Comparison of ENCODE assay signal across 8 cellular contexts in the genomic region with DNA sequence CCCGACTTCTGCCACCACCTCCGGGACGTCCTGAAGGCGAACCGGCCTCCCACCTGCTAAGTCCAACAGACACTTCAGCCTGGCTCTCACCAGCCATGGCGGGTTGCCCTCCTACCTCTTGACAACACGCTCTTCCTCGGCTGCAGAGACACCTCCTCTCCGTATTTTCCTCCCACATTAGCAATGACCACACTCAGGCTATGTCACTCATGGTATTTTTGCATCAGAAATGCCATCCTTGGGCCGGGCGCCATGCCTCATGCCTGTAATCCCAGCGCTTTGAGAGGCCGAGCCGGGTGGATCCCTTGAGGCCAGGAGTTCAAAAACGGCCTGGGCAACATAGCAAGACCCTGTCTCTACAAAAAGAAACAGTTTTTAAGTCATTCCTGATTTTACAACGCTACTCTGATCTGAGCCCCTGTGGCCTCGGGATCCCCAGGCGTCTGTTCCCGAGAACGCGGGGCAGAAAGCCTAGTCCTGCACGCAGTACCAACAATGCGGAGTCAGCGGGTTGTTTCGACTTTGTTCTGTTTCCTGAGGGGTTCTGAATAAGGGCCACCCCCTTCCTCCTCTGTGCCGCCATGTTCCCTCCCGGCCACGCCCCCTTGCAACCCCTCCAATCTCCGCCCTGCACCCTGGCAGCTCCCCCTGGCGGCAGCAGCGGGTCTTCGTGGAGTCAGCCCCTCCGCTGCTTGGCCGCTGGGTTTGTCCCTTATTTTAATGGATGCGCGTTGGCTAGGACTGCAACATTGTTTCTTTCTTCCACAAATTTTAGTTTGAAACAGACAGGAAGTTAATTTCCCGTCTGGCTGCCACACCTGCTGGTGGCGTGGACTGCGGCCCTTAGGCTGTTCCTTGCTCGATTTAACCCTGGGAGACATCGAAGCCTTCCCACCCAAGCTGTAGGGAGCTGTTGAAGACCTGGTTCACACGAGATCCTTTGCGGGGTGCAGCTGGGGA. TPM values are rescaled to one million over a fixed set of nuclear protein-coding genes. Genes with fewer than 3 reads are reported as not detected.
A peak's percentile ranks its signal among the peaks of the same experiment; 100 is the strongest.
DNase-seq lines count a peak whose midpoint lies in the region; ATAC-seq and TF ChIP-seq lines count a peak whose summit lies in the region.

No MANE protein-coding gene starts in this region.

- intact Hi-C loops in lower lobe of right lung (cut with DNase I) = no loop called here

- peak overlapping the region; percentile 69 for H3K4me3 ChIP-seq in coronary artery
- H3K4me3 ChIP-seq in lower lobe of right lung = peak overlapping the region; percentile 53

- no peaks in the 10 kb centered on the region for H3K27me3 ChIP-seq in lower lobe of right lung (ENCODE audit: low read depth)

- peaks cover 9% of the 10 kb centered on the region for H3K4me1 ChIP-seq in lower lobe of right lung

- peak; percentile 64 for ATAC-seq in GM21576 (IDR thresholded peaks at IDR 0.05; ENCODE audit: unreplicated experiment)
- peak; percentile 92 to 93 for ATAC-seq in lower lobe of right lung

- H3K27ac ChIP-seq in coronary artery (peak overlapping the region in 1 of 2 donors; percentile 36), lower lobe of right lung (peak overlapping the region; percentile 62)

- peaks cover 2% of the 10 kb centered on the region for H3K36me3 ChIP-seq in lower lobe of right lung

- peak; percentile 73 for DNase-seq in CMK (ENCODE audit: low read depth)
- peak; percentile 61 for DNase-seq in NCI-H146 treated with DMSO at 0.1 percent for 48 hours (lab: John Stamatoyannopoulos, UW; ENCODE audit: unreplicated experiment)
- peak; percentile 98 for DNase-seq in activated CD4-positive, alpha-beta T cell treated with anti-CD3 and anti-CD28 coated beads for 48 hours
- DNase-seq in coronary artery (ENCODE audit: low spot score) = peak; percentile 84
- peak; percentile 90 for DNase-seq in lower lobe of right lung
- DNase-seq in stimulated activated CD8-positive, alpha-beta memory T cell treated with anti-CD3 and anti-CD28 coated beads, Interleukin-12 subunit alpha, Interleukin-12 subunit beta, amount 100 ng/mL, for 1 hour (ENCODE audit: low read depth) = peak; percentile 87
- no peak for DNase-seq in NCI-H2107 (lab: John Stamatoyannopoulos, UW)

- TF ChIP-seq CTCF in coronary artery (IDR thresholded peaks at IDR 0.05) (peak; percentile 81), lower lobe of right lung (IDR thresholded peaks at IDR 0.05) (peak; percentile 83)

- H3K9me3 ChIP-seq in lower lobe of right lung = no peaks in the 10 kb centered on the region

RNA-seq across cellular contexts. Expression of gene ZFAND2A, which starts 9.7 kb away (rescaled TPM):
- total RNA-seq in lower lobe of right lung = 14.8 TPM
